ENCODE assay signal across 8 cellular contexts in the genomic region with DNA sequence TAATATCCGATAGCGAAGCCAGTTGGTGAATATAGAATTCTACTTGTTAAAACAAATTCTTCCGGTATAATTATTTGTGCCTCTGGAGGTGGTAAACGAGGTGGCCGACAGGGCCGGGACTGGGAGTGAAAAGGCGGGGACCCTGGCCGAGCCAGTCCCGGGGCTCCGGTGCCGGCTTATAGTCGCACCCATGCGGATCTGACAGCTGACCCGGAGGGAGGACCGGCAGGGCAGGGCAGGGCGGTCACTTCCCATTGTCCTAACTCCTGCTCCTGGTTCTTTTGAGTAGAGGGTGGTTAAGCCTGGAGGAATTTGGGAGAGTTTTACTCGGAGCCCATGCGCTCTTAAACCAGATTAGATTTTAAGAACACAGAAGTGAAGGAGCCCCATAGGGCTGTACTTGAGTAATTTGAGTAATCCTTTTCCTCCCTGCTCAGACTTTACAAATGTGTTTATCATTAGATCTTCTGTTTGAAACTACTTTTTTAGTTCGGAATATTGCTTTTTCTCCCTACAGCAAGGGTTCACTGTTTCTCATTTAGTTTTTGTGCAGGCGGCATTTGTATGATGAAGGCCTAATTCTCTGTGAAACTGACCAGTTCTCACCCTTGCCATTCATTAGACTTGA. TPM values are rescaled to one million over a fixed set of nuclear protein-coding genes. Genes with fewer than 3 reads are reported as not detected.
DNase-seq lines count a peak whose midpoint lies in the region; ATAC-seq and TF ChIP-seq lines count a peak whose summit lies in the region.

No MANE protein-coding gene starts in this region.

- TF ChIP-seq CTCF in RWPE2 (IDR thresholded peaks at IDR 0.05; ENCODE audit: poor library complexity, severe bottlenecking) (peak; percentile 8), chondrocyte (IDR thresholded peaks at IDR 0.05) (peak; percentile 36), left lung (IDR thresholded peaks at IDR 0.05) (no peak)

- H3K9me3 Mint-ChIP-seq in chondrocyte (ENCODE audit: low read depth): no peaks in the 10 kb centered on the region
- H3K9me3 Mint-ChIP-seq in stimulated activated naive B cell treated with anti-CD40 and anti-IgM and Interleukin-4, amounts not matched to agents 10 μg/mL and 1 μg/mL and 100 μg/mL, for 72 hours: no peaks in the 10 kb centered on the region

- DNase-seq in NCI-H1417 (lab: John Stamatoyannopoulos, UW) (peak in 2 of 3 experiments; percentile 35 to 53), NCI-H1417 treated with DMSO at 0.1 percent for 48 hours (lab: John Stamatoyannopoulos, UW) (no peak), RWPE2 (ENCODE audit: low spot score) (no peak), chondrocyte (ENCODE audit: low spot score) (no peak), left lung (peak; percentile 70 to 90), GOT3 (lab: John Stamatoyannopoulos, UW) (no peak)
- no peak for DNase-seq in stimulated activated naive B cell treated with anti-CD40 and anti-IgM and Interleukin-4, amounts not matched to agents 10 μg/mL and 1 μg/mL and 100 μg/mL, for 72 hours

- H3K4me3 ChIP-seq in RWPE2 (ENCODE audit: severe bottlenecking) (peak overlapping the region; percentile 96), left lung (peak overlapping the region; percentile 85 to 95)

- peak overlapping the region; percentile 47 for H3K27ac Mint-ChIP-seq in chondrocyte (ENCODE audit: unreplicated experiment)
- H3K27ac Mint-ChIP-seq in stimulated activated naive B cell treated with anti-CD40 and anti-IgM and Interleukin-4, amounts not matched to agents 10 μg/mL and 1 μg/mL and 100 μg/mL, for 72 hours: peak overlapping the region; percentile 37

- intact Hi-C loops in left lung (cut with DNase I): no loop called here

- peaks cover 3% of the 10 kb centered on the region for H3K36me3 Mint-ChIP-seq in chondrocyte (ENCODE audit: low read depth)
- peaks cover 1 to 15% of the 10 kb centered on the region in 2 donors for H3K36me3 Mint-ChIP-seq in stimulated activated naive B cell treated with anti-CD40 and anti-IgM and Interleukin-4, amounts not matched to agents 10 μg/mL and 1 μg/mL and 100 μg/mL, for 72 hours

- H3K9me3 ChIP-seq in RWPE2 (ENCODE audit: severe bottlenecking) (no peaks in the 10 kb centered on the region), left lung (no peaks in the 10 kb centered on the region)

- H3K27ac ChIP-seq in RWPE2 (ENCODE audit: poor library complexity, severe bottlenecking) (no peak overlapping the region), left lung (peak overlapping the region; percentile 92 to 93)

- ATAC-seq in RWPE2 (ENCODE audit: low read depth): peak; percentile 24
- peak; percentile 44 for ATAC-seq in left lung
- ATAC-seq in stimulated activated naive B cell treated with anti-CD40 and anti-IgM and Interleukin-4, amounts not matched to agents 10 μg/mL and 1 μg/mL and 100 μg/mL, for 72 hours (replicated peaks): no peak
- ATAC-seq in GM18909 (IDR thresholded peaks at IDR 0.05; ENCODE audit: poor library complexity, unreplicated experiment): no peak

- no peaks in the 10 kb centered on the region for H3K27me3 Mint-ChIP-seq in chondrocyte (ENCODE audit: low read depth)
- H3K27me3 Mint-ChIP-seq in stimulated activated naive B cell treated with anti-CD40 and anti-IgM and Interleukin-4, amounts not matched to agents 10 μg/mL and 1 μg/mL and 100 μg/mL, for 72 hours: no peaks in the 10 kb centered on the region

- peaks cover 7% of the 10 kb centered on the region for H3K4me1 ChIP-seq in RWPE2 (ENCODE audit: insufficient read depth, poor library complexity, severe bottlenecking)
- H3K4me1 ChIP-seq in left lung: peaks cover 34 to 64% of the 10 kb centered on the region in 2 donors

- H3K4me1 Mint-ChIP-seq in chondrocyte (ENCODE audit: low read depth): peaks cover 50% of the 10 kb centered on the region
- peaks cover 37 to 63% of the 10 kb centered on the region in 2 donors for H3K4me1 Mint-ChIP-seq in stimulated activated naive B cell treated with anti-CD40 and anti-IgM and Interleukin-4, amounts not matched to agents 10 μg/mL and 1 μg/mL and 100 μg/mL, for 72 hours

- H3K36me3 ChIP-seq in RWPE2 (ENCODE audit: low read depth) (no peaks in the 10 kb centered on the region), left lung (no peaks in the 10 kb centered on the region)

- H3K27me3 ChIP-seq in RWPE2 (ENCODE audit: insufficient read depth, poor library complexity, severe bottlenecking) (no peaks in the 10 kb centered on the region), left lung (no peaks in the 10 kb centered on the region)

- H3K4me3 Mint-ChIP-seq in chondrocyte (ENCODE audit: unreplicated experiment): peak overlapping the region; percentile 84
- peak overlapping the region; percentile 87 to 96 for H3K4me3 Mint-ChIP-seq in stimulated activated naive B cell treated with anti-CD40 and anti-IgM and Interleukin-4, amounts not matched to agents 10 μg/mL and 1 μg/mL and 100 μg/mL, for 72 hours

RNA-seq across cellular contexts. Expression of gene B3GNT2, which starts 1.8 kb away (rescaled TPM):
- total RNA-seq in chondrocyte (8.0 to 22.7 TPM (median 22.4 TPM) in 3 replicates), left lung (10 to 100 TPM; 31.9 to 33.0 TPM)

Comparison
In these comparisons a context has a peak if more than half of its experiments do, and no peak if none do; other contexts are left out.
1. DNase-seq: peak in NCI-H1417 (2 of 3) and left lung (2 of 2); none in NCI-H1417 treated with DMSO at 0.1 percent for 48 hours (single experiment), RWPE2 (single experiment), chondrocyte (single experiment), stimulated activated naive B cell treated with anti-CD40 and anti-IgM and Interleukin-4, amounts not matched to agents 10 μg/mL and 1 μg/mL and 100 μg/mL, for 72 hours (single experiment) and GOT3 (single experiment).
2. ATAC-seq: peak in RWPE2 (single experiment) and left lung (single experiment); none in stimulated activated naive B cell treated with anti-CD40 and anti-IgM and Interleukin-4, amounts not matched to agents 10 μg/mL and 1 μg/mL and 100 μg/mL, for 72 hours (0 of 2) and GM18909 (single experiment).
3. CTCF ChIP-seq: peak in RWPE2 (single experiment) and chondrocyte (single experiment); none in left lung (0 of 2).